Comparison of ENCODE assay signal across 10 cellular contexts in genomic region chr1:89823679-89824292, GRCh38. TPM values are rescaled to one million over a fixed set of nuclear protein-coding genes. Genes with fewer than 3 reads are reported as not detected.
DNase-seq lines count a peak whose midpoint lies in the region; ATAC-seq and TF ChIP-seq lines count a peak whose summit lies in the region.
"Had no signal": no experiment of that assay in that cellular context is flagged by ENCODE, and none has a peak within 500 bp of the region (broad histone marks: within the 10 kb centered on the region; RNA-seq: fewer than 3 reads in every experiment).

No MANE protein-coding gene starts in this region.

- H3K9ac ChIP-seq in neuronal stem cell (ENCODE audit: low read depth, low read length, poor library complexity) = no peak overlapping the region

- H3K14ac ChIP-seq in neuronal stem cell (ENCODE audit: low read length) = no peak overlapping the region

- TF ChIP-seq CTCF in GM10248 (IDR thresholded peaks at IDR 0.05; ENCODE audit: control extremely low read depth, extremely low read depth, low read depth, missing control alignments) = no peak

- H2BK12ac ChIP-seq in neuronal stem cell (ENCODE audit: low read length) = no peak overlapping the region

- H3K27me3 Mint-ChIP-seq in IgD-negative memory B cell = no peaks in the 10 kb centered on the region
- no peaks in the 10 kb centered on the region for H3K27me3 Mint-ChIP-seq in activated naive CD8-positive, alpha-beta T cell treated with anti-CD3 and anti-CD28 coated beads, Interleukin-2, amount 50 U/mL, for 24 hours

- DNase-seq in DMS 273 (lab: John Stamatoyannopoulos, UW; ENCODE audit: unreplicated experiment) (peak; percentile 24), DMS 273 treated with DMSO at 0.1 percent for 48 hours (lab: John Stamatoyannopoulos, UW) (no peak), neuronal stem cell (ENCODE audit: low spot score) (no peak), GM10248 (ENCODE audit: extremely low spot score) (no peak), COLO829 (ENCODE audit: low spot score) (no peak), occipital lobe (lab: John Stamatoyannopoulos, UW) (no peak)
- DNase-seq in activated naive CD8-positive, alpha-beta T cell treated with anti-CD3 and anti-CD28 coated beads, Interleukin-2, amount 50 U/mL, for 24 hours = no peak

- no peaks in the 10 kb centered on the region for H3K27me3 ChIP-seq in neuronal stem cell (ENCODE audit: control insufficient read depth in 3 of 3, insufficient read depth in 3 of 3, low read depth in 1 of 3, low read length in 3 of 3)
- H3K27me3 ChIP-seq: ascending aorta had no signal

- H2BK120ac ChIP-seq in neuronal stem cell (ENCODE audit: low read depth, low read length) = no peak overlapping the region

- no peak overlapping the region for H3K18ac ChIP-seq in neuronal stem cell (ENCODE audit: low read length)

- no peak overlapping the region for H2BK5ac ChIP-seq in neuronal stem cell (ENCODE audit: low read length)

- peak overlapping the region; percentile 22 to 82 (median 29) for H3K27ac Mint-ChIP-seq in IgD-negative memory B cell
- H3K27ac Mint-ChIP-seq in activated naive CD8-positive, alpha-beta T cell treated with anti-CD3 and anti-CD28 coated beads, Interleukin-2, amount 50 U/mL, for 24 hours = no peak overlapping the region

- no peak overlapping the region for H2AFZ ChIP-seq in neuronal stem cell (ENCODE audit: low read length)

- peaks cover 0 to 1% (median 0%) of the 10 kb centered on the region in 3 donors for H3K9me3 Mint-ChIP-seq in IgD-negative memory B cell
- H3K9me3 Mint-ChIP-seq in activated naive CD8-positive, alpha-beta T cell treated with anti-CD3 and anti-CD28 coated beads, Interleukin-2, amount 50 U/mL, for 24 hours = no peaks in the 10 kb centered on the region

- H3K9me3 ChIP-seq in neuronal stem cell (replicated peaks in 1 of 2; ENCODE audit: control insufficient read depth in 2 of 2, insufficient read depth in 1 of 2, low read depth in 1 of 2, low read length in 2 of 2) = peaks cover 2 to 17% of the 10 kb centered on the region in 2 donors
- H3K9me3 ChIP-seq: ascending aorta had no signal

- no peak overlapping the region for H2BK15ac ChIP-seq in neuronal stem cell (ENCODE audit: low read length)

- H3K4me2 ChIP-seq in neuronal stem cell (ENCODE audit: insufficient read depth, low read length, poor library complexity, severe bottlenecking) = no peak overlapping the region

- H3K79me1 ChIP-seq in neuronal stem cell (ENCODE audit: low read depth, low read length) = peaks cover 8% of the 10 kb centered on the region

- POLR2A ChIA-PET in GM10248 (lab: Yijun Ruan, JAX) = no interaction called here

- no CpG with 5 or more reads among the region's 6 CpGs for WGBS in neuronal stem cell (ENCODE audit: extremely low coverage in 2 of 2, insufficient read length in 2 of 2, insufficient replicate concordance in 1 of 2), 2 donors

- peak overlapping the region; percentile 45 for H3K23ac ChIP-seq in neuronal stem cell (ENCODE audit: low read depth, low read length, poor library complexity)

- no peak for ATAC-seq in activated naive CD8-positive, alpha-beta T cell treated with anti-CD3 and anti-CD28 coated beads, Interleukin-2, amount 50 U/mL, for 24 hours

- H4K8ac ChIP-seq in neuronal stem cell (ENCODE audit: low read depth, low read length) = no peak overlapping the region

- CTCF ChIA-PET in GM10248 (lab: Yijun Ruan, JAX) = interaction anchor here (1.0 to 6.6 kb wide), 6 partner anchors 10 to 19 kb away, joined by 3 to 36 read pairs (median 6); no protein-coding TSS in a partner anchor

- peaks cover 41 to 46% (median 45%) of the 10 kb centered on the region in 3 donors for H3K4me1 Mint-ChIP-seq in IgD-negative memory B cell
- H3K4me1 Mint-ChIP-seq in activated naive CD8-positive, alpha-beta T cell treated with anti-CD3 and anti-CD28 coated beads, Interleukin-2, amount 50 U/mL, for 24 hours = peaks cover 40% of the 10 kb centered on the region

- peaks cover 14% of the 10 kb centered on the region for H3K36me3 Mint-ChIP-seq in IgD-negative memory B cell
- peaks cover 9% of the 10 kb centered on the region for H3K36me3 Mint-ChIP-seq in activated naive CD8-positive, alpha-beta T cell treated with anti-CD3 and anti-CD28 coated beads, Interleukin-2, amount 50 U/mL, for 24 hours (ENCODE audit: low read depth)

- H3K4me1 ChIP-seq in neuronal stem cell (ENCODE audit: control insufficient read depth in 2 of 2, insufficient read depth in 1 of 2, low read depth in 1 of 2, low read length in 2 of 2) = peaks cover 2 to 16% of the 10 kb centered on the region in 2 donors

- peaks cover 2 to 46% of the 10 kb centered on the region in 2 donors for H3K36me3 ChIP-seq in neuronal stem cell (replicated peaks in 1 of 2; ENCODE audit: control insufficient read depth in 2 of 2, insufficient read depth in 2 of 2, low read length in 2 of 2)
- H3K36me3 ChIP-seq: ascending aorta had no signal

- no peak overlapping the region for H4K91ac ChIP-seq in neuronal stem cell (ENCODE audit: low read depth, low read length, poor library complexity)

- peak overlapping the region in 2 of 4 donors; percentile 52 to 58 for H3K4me3 Mint-ChIP-seq in IgD-negative memory B cell
- peak overlapping the region; percentile 13 for H3K4me3 Mint-ChIP-seq in activated naive CD8-positive, alpha-beta T cell treated with anti-CD3 and anti-CD28 coated beads, Interleukin-2, amount 50 U/mL, for 24 hours

- H3K4ac ChIP-seq in neuronal stem cell (ENCODE audit: low read length) = no peak overlapping the region

- H3K4me3 ChIP-seq in neuronal stem cell (ENCODE audit: low read length in 2 of 2) = peak overlapping the region in 1 of 2 donors; percentile 25
- H3K4me3 ChIP-seq: ascending aorta had no signal

- H2AK5ac ChIP-seq in neuronal stem cell (ENCODE audit: low read depth, low read length) = no peak overlapping the region

- H3K27ac ChIP-seq in neuronal stem cell (replicated peaks; ENCODE audit: low read length) = no peak overlapping the region
- H3K27ac ChIP-seq: 22Rv1, ascending aorta had no signal

RNA-seq across cellular contexts. Expression of gene LRRC8D, which starts 3.0 kb away (rescaled TPM):
- 31.7 TPM for polyA plus RNA-seq in IgD-negative memory B cell
- polyA plus RNA-seq in neuronal stem cell (2013, experiment 1 of 2) = 26.2 TPM
- 27.3 TPM for polyA plus RNA-seq in neuronal stem cell (2013, experiment 2 of 2)
- total RNA-seq in occipital lobe = 29.8 TPM
